In genomic region chr20:36460648-36461599, GRCh38 we compare ENCODE assay signal across 1 cellular context.
TF ChIP-seq lines count a peak whose summit lies in the region.

No MANE protein-coding gene starts in this region.

TF ChIP-seq in K562, 482 proteins besides CTCF, POLR2A, EP300 and RAD21 (continued from another document and continues in another):
- TF ChIP-seq BCLAF1 (IDR thresholded peaks at IDR 0.05; ENCODE audit: borderline replicate concordance in 1 of 2, control insufficient read depth in 1 of 2, low read depth in 2 of 2, low read length in 1 of 2) (no peak), ZNF263 (CRISPR knock-in tag; IDR thresholded peaks at IDR 0.05; ENCODE audit: borderline replicate concordance) (peak; percentile 93), THRAP3 (IDR thresholded peaks at IDR 0.05; ENCODE audit: borderline replicate concordance) (no peak), RBM15 (IDR thresholded peaks at IDR 0.05; ENCODE audit: insufficient read depth, low read length) (no peak), ZNF431 (CRISPR knock-in tag; IDR thresholded peaks at IDR 0.05) (peak; percentile 80; the same call in 1 of the 2 replicates), ZNF41 (CRISPR knock-in tag; conservative IDR thresholded peaks at IDR 0.05) (peak; percentile 5; the same call in 1 of the 2 replicates), DACH1 (IDR thresholded peaks at IDR 0.05; ENCODE audit: partially characterized antibody) (no peak), ZNF639 (CRISPR knock-in tag; conservative IDR thresholded peaks at IDR 0.05 in 1 of 2, IDR thresholded peaks at IDR 0.05 in 1 of 2) (peak in 1 of 2 experiments; percentile 98; a peak in 2 of 4 replicates), RERE (CRISPR knock-in tag; IDR thresholded peaks at IDR 0.05; ENCODE audit: borderline replicate concordance) (no peak), ZNF217 (CRISPR knock-in tag; IDR thresholded peaks at IDR 0.05) (no peak), ZBTB11 (CRISPR knock-in tag; IDR thresholded peaks at IDR 0.05) (no peak), SRF (CRISPR knock-in tag; IDR thresholded peaks at IDR 0.05) (peak in 1 of 2 experiments; percentile 67; a peak in 2 of 4 replicates), SP1 (CRISPR knock-in tag; IDR thresholded peaks at IDR 0.05) (peak; percentile 77), NKRF (IDR thresholded peaks at IDR 0.05; ENCODE audit: borderline replicate concordance) (no peak), ARID3A (IDR thresholded peaks at IDR 0.05; ENCODE audit: borderline replicate concordance, low read depth, low read length) (no peak), CHCHD3 (CRISPR knock-in tag; IDR thresholded peaks at IDR 0.05) (no peak), FOXJ3 (CRISPR knock-in tag; IDR thresholded peaks at IDR 0.05) (no peak), RBFOX2 (IDR thresholded peaks at IDR 0.05; ENCODE audit: low read depth, low read length) (peak; percentile 76), OTX1 (CRISPR knock-in tag; IDR thresholded peaks at IDR 0.05) (0 out of 2 replicates have a peak, but pooled peaks have one; percentile 55), CBFB (CRISPR knock-in tag; IDR thresholded peaks at IDR 0.05) (no peak), ERF (CRISPR knock-in tag; IDR thresholded peaks at IDR 0.05) (peak; percentile 87), HEY1 (CRISPR knock-in tag; IDR thresholded peaks at IDR 0.05; ENCODE audit: borderline replicate concordance) (no peak), GMEB1 (CRISPR knock-in tag; IDR thresholded peaks at IDR 0.05) (no peak), ZNF395 (CRISPR knock-in tag; IDR thresholded peaks at IDR 0.05) (peak; percentile 93), EWSR1 (IDR thresholded peaks at IDR 0.05; ENCODE audit: borderline replicate concordance, low read depth, partially characterized antibody) (no peak), ZNF592 (IDR thresholded peaks at IDR 0.05) (peak; percentile 98), ZFX (CRISPR knock-in tag; IDR thresholded peaks at IDR 0.05) (peak; percentile 82), L3MBTL2 (IDR thresholded peaks at IDR 0.05) (peak; percentile 99)
